1 cellular context compared by ENCODE assay signal in the genomic region with DNA sequence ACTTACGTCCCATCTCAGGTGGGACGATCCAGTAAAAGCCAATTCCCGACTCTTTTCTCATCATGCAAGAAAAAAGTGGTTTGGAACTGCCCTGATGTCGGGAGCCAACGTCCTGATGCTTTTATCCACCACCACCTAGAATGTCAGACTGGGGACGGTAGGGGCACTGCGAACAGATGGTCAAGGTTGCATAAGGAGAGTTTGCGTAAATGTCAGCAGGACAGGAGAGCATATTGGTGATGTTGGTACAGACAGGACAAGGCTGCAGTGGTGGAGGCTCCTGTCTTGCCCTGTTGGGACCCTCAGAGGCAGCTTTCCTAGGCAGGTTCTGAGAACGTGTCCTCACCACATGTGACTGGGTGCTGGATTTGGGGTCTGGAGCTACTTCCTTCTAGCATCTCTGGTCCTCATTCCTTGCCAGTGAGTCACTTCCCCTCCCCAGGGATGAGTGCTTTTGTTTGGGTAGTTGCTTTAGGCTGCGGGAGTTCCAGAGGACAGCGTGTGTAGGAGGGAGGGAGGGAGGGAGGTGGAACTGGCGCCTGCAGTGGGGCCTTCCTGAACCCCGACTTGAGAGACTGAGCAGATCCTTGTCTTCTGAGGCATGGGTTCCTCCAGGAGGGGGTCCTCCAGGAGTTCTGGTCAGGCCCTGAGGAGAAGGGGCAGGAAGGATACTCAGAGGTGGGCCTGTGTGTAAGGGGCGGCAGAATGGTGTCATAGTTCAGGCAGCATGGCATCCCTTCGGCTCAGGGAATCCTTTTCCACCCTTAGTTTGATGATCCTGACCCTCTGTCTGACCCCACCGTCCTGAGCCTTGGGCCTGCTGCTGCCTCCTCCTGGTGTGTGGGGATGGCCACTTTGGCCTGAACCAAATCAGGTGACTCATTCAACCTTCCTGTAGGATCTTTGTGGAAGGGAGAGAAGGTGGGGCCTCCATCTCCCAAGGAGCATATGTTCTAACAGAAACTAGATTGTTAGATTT.
TF ChIP-seq lines count a peak whose summit lies in the region.

No MANE protein-coding gene starts in this region.

TF ChIP-seq in HCT116, 20 proteins besides CTCF, POLR2A, EP300 and RAD21 (continued from another document):
- TF ChIP-seq, protein P1, sequence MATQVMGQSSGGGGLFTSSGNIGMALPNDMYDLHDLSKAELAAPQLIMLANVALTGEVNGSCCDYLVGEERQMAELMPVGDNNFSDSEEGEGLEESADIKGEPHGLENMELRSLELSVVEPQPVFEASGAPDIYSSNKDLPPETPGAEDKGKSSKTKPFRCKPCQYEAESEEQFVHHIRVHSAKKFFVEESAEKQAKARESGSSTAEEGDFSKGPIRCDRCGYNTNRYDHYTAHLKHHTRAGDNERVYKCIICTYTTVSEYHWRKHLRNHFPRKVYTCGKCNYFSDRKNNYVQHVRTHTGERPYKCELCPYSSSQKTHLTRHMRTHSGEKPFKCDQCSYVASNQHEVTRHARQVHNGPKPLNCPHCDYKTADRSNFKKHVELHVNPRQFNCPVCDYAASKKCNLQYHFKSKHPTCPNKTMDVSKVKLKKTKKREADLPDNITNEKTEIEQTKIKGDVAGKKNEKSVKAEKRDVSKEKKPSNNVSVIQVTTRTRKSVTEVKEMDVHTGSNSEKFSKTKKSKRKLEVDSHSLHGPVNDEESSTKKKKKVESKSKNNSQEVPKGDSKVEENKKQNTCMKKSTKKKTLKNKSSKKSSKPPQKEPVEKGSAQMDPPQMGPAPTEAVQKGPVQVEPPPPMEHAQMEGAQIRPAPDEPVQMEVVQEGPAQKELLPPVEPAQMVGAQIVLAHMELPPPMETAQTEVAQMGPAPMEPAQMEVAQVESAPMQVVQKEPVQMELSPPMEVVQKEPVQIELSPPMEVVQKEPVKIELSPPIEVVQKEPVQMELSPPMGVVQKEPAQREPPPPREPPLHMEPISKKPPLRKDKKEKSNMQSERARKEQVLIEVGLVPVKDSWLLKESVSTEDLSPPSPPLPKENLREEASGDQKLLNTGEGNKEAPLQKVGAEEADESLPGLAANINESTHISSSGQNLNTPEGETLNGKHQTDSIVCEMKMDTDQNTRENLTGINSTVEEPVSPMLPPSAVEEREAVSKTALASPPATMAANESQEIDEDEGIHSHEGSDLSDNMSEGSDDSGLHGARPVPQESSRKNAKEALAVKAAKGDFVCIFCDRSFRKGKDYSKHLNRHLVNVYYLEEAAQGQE (IDR thresholded peaks at IDR 0.05; ENCODE audit: low read depth) = no peak
- TF ChIP-seq FOSL1 (IDR thresholded peaks at IDR 0.05; ENCODE audit: low read depth) = peak; percentile 60
